ENCODE assay signal across 34 cellular contexts in genomic region chr10:42380926-42381547, GRCh38.
"Had no signal": no experiment of that assay in that cellular context is flagged by ENCODE, and none has a peak within 500 bp of the region (broad histone marks: within the 10 kb centered on the region; RNA-seq: fewer than 3 reads in every experiment).

No MANE protein-coding gene starts in this region.

- FAIRE-seq: astrocyte, bronchial epithelial cell had no signal

- H3K4me3 ChIP-seq: adrenal gland, ascending aorta, body of pancreas, breast epithelium, cardiac muscle cell had no signal

- H3K27me3 ChIP-seq: adrenal gland, ascending aorta, body of pancreas, brain microvascular endothelial cell, breast epithelium, cardiac muscle cell had no signal

- DNase-seq: activated effector memory CD4-positive, alpha-beta T cell treated with anti-CD3 and anti-CD28 coated beads, Interleukin-2, amount 50 U/mL, for 16 hours; activated effector memory CD4-positive, alpha-beta T cell treated with Interleukin-2 at 50 U/mL for 16 hours; activated gamma-delta T cell; activated gamma-delta T cell treated with Interleukin-2 at 50 U/mL for 16 hours; activated naive CD4-positive, alpha-beta T cell; activated naive CD4-positive, alpha-beta T cell treated with anti-CD3 and anti-CD28 coated beads for 36 hours; activated naive CD4-positive, alpha-beta T cell treated with anti-CD3 and anti-CD28 coated beads, Interleukin-2, amount 10 ng/mL, durations not matched to agents 7 days and 5 days; activated naive CD4-positive, alpha-beta T cell treated with anti-CD3 and anti-CD28 coated beads, Interleukin-2, amount 50 U/mL, for 16 hours; activated naive CD4-positive, alpha-beta T cell treated with Interleukin-2 at 50 U/mL for 16 hours; activated naive CD8-positive, alpha-beta T cell treated with anti-CD3 and anti-CD28 coated beads for 36 hours; activated naive CD8-positive, alpha-beta T cell treated with anti-CD3 and anti-CD28 coated beads, Interleukin-2, amount 10 ng/mL, durations not matched to agents 7 days and 5 days; activated naive CD8-positive, alpha-beta T cell treated with anti-CD3 and anti-CD28 coated beads, Interleukin-2, amount 50 U/mL, for 24 hours; activated T-cell treated with anti-CD3 and anti-CD28 coated beads, Interleukin-2, amount 50 U/mL, for 1 hour; activated T-cell treated with anti-CD3 and anti-CD28 coated beads, Interleukin-2, amount 50 U/mL, for 24 hours; activated T-cell treated with anti-CD3 and anti-CD28 coated beads, Interleukin-2, amount 50 U/mL, for 4 hours; activated T-cell treated with anti-CD3 and anti-CD28 coated beads, Interleukin-2, amount 50 U/mL, for 48 hours; activated T-cell treated with anti-CD3 and anti-CD28 coated beads, Interleukin-2, amount 50 U/mL, for 72 hours; adrenal gland; amniotic stem cell; amygdala; anterior cingulate cortex; aorta; body of pancreas; brain microvascular endothelial cell; caudate nucleus; central memory CD4-positive, alpha-beta T cell; cerebellar nuclear complex had no signal

- H3K27ac ChIP-seq: adrenal gland, ascending aorta, body of pancreas, brain microvascular endothelial cell, breast epithelium, cardiac muscle cell had no signal

- H3K9me3 ChIP-seq: ascending aorta, body of pancreas, breast epithelium had no signal

- ATAC-seq: activated naive CD4-positive, alpha-beta T cell treated with anti-CD3 and anti-CD28 coated beads, Interleukin-2, amount 50 U/mL, for 72 hours; activated naive CD8-positive, alpha-beta T cell treated with anti-CD3 and anti-CD28 coated beads, Interleukin-2, amount 50 U/mL, for 24 hours; activated T-cell treated with anti-CD3 and anti-CD28 coated beads, Interleukin-2, amount 50 U/mL, for 4 hours; activated T-cell treated with anti-CD3 and anti-CD28 coated beads, Interleukin-2, amount 50 U/mL, for 72 hours; activated T-helper 17 cell treated with anti-CD3 and anti-CD28 coated beads, Interleukin-2, amount 50 U/mL, for 72 hours; body of pancreas had no signal

- H3K4me1 ChIP-seq: adrenal gland, ascending aorta, body of pancreas, breast epithelium had no signal

- H3K36me3 ChIP-seq: adrenal gland, ascending aorta, brain microvascular endothelial cell, breast epithelium, cardiac muscle cell had no signal
